10 cellular contexts compared by ENCODE assay signal in the genomic region with DNA sequence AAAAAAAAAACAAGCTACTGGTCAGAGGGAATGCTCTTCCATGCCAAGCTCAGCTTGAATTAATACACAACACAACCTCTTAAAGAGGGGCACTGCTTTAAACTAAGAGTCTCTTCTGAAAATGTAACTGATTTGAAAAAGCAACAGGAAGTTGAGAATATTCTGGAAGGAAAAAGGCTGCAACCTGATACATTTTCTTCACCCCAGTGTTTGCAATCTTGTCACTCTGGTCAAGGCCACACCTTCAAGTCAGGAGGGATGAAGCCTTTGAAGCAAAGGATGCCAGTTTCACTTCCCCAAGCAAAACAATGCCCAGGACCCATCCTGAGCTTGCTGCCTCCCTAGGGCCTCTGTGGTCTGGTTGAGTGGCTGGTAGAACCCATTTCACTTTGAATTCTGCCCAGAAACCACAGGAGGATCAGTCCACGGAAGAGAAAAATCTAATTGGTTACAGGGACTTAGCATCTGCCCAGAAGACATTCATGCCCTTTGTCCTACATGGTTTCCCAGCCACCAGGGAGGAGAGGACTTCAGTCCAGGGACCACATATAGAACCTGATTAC.
A peak's percentile ranks its signal among the peaks of the same experiment; 100 is the strongest.
DNase-seq lines count a peak whose midpoint lies in the region; ATAC-seq, FAIRE-seq and TF ChIP-seq lines count a peak whose summit lies in the region.
"Had no signal": no experiment of that assay in that cellular context is flagged by ENCODE, and none has a peak within 500 bp of the region (broad histone marks: within the 10 kb centered on the region; RNA-seq: fewer than 3 reads in every experiment).

No MANE protein-coding gene starts in this region.

- no peak for TF ChIP-seq RAD21 in GM12878 (IDR thresholded peaks at IDR 0.05; ENCODE audit: insufficient read depth, low read depth, low read length)

- in situ Hi-C loops in GM12878 (cut with MboI) = loop anchor here (10.0 kb wide), 1 partner anchor 386 kb away; a partner anchor contains a TSS

- no peaks in the 10 kb centered on the region for H3K27me3 ChIP-seq in GM12878 (replicated peaks in 1 of 2; ENCODE audit: control insufficient read depth in 2 of 2, insufficient read depth in 2 of 2, low read length in 1 of 2)

- TF ChIP-seq EP300 in GM12878 (IDR thresholded peaks at IDR 0.05; ENCODE audit: borderline replicate concordance in 1 of 2, control insufficient read depth in 1 of 2, low read depth in 2 of 2, low read length in 2 of 2) = peak in 1 of 2 experiments; percentile 69; a peak in 1 of 4 replicates

- 0 out of 2 replicates have a peak overlapping the region, but pooled peaks have one; percentile 9 for H3K4me2 ChIP-seq in GM12878 (ENCODE audit: control insufficient read depth, insufficient read depth)

- H3K4me3 ChIP-seq in GM12878 = no peak overlapping the region

- POLR2A ChIA-PET in GM12878 (lab: Charles Lee) = interaction anchor here (0.7 to 8.7 kb wide), 15 partner anchors 9 to 802 kb away, joined by 3 to 143 read pairs (median 5); a partner anchor contains a TSS

- TF ChIP-seq POLR2A in GM12878 (IDR thresholded peaks at IDR 0.05; ENCODE audit: low read depth, low read length) = no peak

- no TSS peak for BruUV-seq in GM12878 (replicated peaks; lab: Mats Ljungman, UMichigan)

- FAIRE-seq in GM12878 (lab: Jason Lieb, UNC) = no peak

- no peaks in the 10 kb centered on the region for H4K20me1 ChIP-seq in GM12878 (ENCODE audit: control insufficient read depth, insufficient read depth)

- intact Hi-C loops in GM12878 (cut with micrococcal nuclease; ENCODE audit: unreplicated experiment) = no loop called here

- RAD21 ChIA-PET in GM12878 (lab: Charles Lee; ENCODE audit: unreplicated experiment) = interaction anchor here (0.7 to 15.8 kb wide), 12 partner anchors 10 to 390 kb away, joined by 3 to 361 read pairs (median 10); a partner anchor contains a TSS

- H3K9me3 ChIP-seq in GM12878 (replicated peaks; ENCODE audit: control insufficient read depth, insufficient read depth, low read length) = no peaks in the 10 kb centered on the region; the same call in 2 of the 3 replicates

- H3K79me2 ChIP-seq in GM12878 (ENCODE audit: control insufficient read depth, insufficient read depth, low read length) = no peaks in the 10 kb centered on the region

- no peak for TF ChIP-seq CTCF in GM12878 (IDR thresholded peaks at IDR 0.05 in 2 of 3, conservative IDR thresholded peaks at IDR 0.05 in 1 of 3; ENCODE audit: control insufficient read depth in 2 of 3, extremely low read depth in 1 of 3, insufficient read depth in 1 of 3, low read depth in 3 of 3, low read length in 3 of 3)

- SMC1A ChIA-PET in GM12878 (lab: Charles Lee; ENCODE audit: uncharacterized antibody, unreplicated experiment) = interaction anchor here (0.9 to 16.7 kb wide), 25 partner anchors 8 to 506 kb away, joined by 3 to 291 read pairs (median 5); a partner anchor contains a TSS

- no peaks in the 10 kb centered on the region for H3K36me3 ChIP-seq in GM12878 (ENCODE audit: control insufficient read depth in 2 of 2, insufficient read depth in 2 of 2, low read length in 1 of 2)

- ATAC-seq in GM21423 (IDR thresholded peaks at IDR 0.05; ENCODE audit: unreplicated experiment) (peak; percentile 84), HG03521 (IDR thresholded peaks at IDR 0.05; ENCODE audit: unreplicated experiment) (peak; percentile 39), GM12878 (peak; percentile 80)

- H3K4me1 ChIP-seq in GM12878 (ENCODE audit: control insufficient read depth, insufficient read depth, low read length) = peaks cover 15% of the 10 kb centered on the region

- H2AFZ ChIP-seq in GM12878 (ENCODE audit: control insufficient read depth, low read depth, low read length) = no peak overlapping the region

- 8% methylated on average over 1 of the region's 1 CpG for WGBS in GM12878 (ENCODE audit: insufficient coverage, insufficient replicate concordance, low lambda C conversion rate, missing lambda C conversion rate)

- CTCF ChIA-PET in GM12878 (lab: Yijun Ruan, JAX) = interaction anchor here (1.0 to 10.1 kb wide), 5 partner anchors 28 to 477 kb away, joined by 3 to 111 read pairs (median 23); no protein-coding TSS in a partner anchor

- H3K27ac ChIP-seq in GM12878 (ENCODE audit: control insufficient read depth, insufficient read depth) = no peak overlapping the region
- H3K27ac ChIP-seq: VCaP had no signal

- H3K9ac ChIP-seq in GM12878 (ENCODE audit: control insufficient read depth, insufficient read depth, low read length) = no peak overlapping the region

- DNase-seq in AG08396 (ENCODE audit: low spot score) (peak; percentile 26), GM12878 (ENCODE audit: low read depth, low spot score) (peak; percentile 92), superior temporal gyrus (ENCODE audit: extremely low spot score) (no peak), middle frontal gyrus (ENCODE audit: extremely low spot score, low spot score) (no peak), amygdala (lab: John Stamatoyannopoulos, UW) (no peak)
- DNase-seq in activated CD8-positive, alpha-beta memory T cell treated with anti-CD3 and anti-CD28 coated beads, Interleukin-2, amount 50 U/mL, for 48 hours = no peak
- DNase-seq: CD8-positive, alpha-beta memory T cell had no signal

TF ChIP-seq in GM12878, 131 proteins besides CTCF, POLR2A, EP300 and RAD21 (continues in another document):
- TF ChIP-seq NBN (IDR thresholded peaks at IDR 0.05) (peak; percentile 80), POU2F2 (IDR thresholded peaks at IDR 0.05; ENCODE audit: borderline replicate concordance, low read depth, low read length) (0 out of 3 replicates have a peak, but pooled peaks have one; percentile 41), NR2C1 (IDR thresholded peaks at IDR 0.05) (no peak), IKZF2 (IDR thresholded peaks at IDR 0.05) (peak; percentile 98), SP1 (IDR thresholded peaks at IDR 0.05; ENCODE audit: low read depth, low read length) (peak; percentile 31), MXI1 (IDR thresholded peaks at IDR 0.05; ENCODE audit: low read depth, low read length) (no peak), CBX5 (IDR thresholded peaks at IDR 0.05; ENCODE audit: low read depth) (no peak)
- TF ChIP-seq, protein P1, sequence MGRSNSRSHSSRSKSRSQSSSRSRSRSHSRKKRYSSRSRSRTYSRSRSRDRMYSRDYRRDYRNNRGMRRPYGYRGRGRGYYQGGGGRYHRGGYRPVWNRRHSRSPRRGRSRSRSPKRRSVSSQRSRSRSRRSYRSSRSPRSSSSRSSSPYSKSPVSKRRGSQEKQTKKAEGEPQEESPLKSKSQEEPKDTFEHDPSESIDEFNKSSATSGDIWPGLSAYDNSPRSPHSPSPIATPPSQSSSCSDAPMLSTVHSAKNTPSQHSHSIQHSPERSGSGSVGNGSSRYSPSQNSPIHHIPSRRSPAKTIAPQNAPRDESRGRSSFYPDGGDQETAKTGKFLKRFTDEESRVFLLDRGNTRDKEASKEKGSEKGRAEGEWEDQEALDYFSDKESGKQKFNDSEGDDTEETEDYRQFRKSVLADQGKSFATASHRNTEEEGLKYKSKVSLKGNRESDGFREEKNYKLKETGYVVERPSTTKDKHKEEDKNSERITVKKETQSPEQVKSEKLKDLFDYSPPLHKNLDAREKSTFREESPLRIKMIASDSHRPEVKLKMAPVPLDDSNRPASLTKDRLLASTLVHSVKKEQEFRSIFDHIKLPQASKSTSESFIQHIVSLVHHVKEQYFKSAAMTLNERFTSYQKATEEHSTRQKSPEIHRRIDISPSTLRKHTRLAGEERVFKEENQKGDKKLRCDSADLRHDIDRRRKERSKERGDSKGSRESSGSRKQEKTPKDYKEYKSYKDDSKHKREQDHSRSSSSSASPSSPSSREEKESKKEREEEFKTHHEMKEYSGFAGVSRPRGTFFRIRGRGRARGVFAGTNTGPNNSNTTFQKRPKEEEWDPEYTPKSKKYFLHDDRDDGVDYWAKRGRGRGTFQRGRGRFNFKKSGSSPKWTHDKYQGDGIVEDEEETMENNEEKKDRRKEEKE (IDR thresholded peaks at IDR 0.05) = no peak
- TF ChIP-seq, protein P2, sequence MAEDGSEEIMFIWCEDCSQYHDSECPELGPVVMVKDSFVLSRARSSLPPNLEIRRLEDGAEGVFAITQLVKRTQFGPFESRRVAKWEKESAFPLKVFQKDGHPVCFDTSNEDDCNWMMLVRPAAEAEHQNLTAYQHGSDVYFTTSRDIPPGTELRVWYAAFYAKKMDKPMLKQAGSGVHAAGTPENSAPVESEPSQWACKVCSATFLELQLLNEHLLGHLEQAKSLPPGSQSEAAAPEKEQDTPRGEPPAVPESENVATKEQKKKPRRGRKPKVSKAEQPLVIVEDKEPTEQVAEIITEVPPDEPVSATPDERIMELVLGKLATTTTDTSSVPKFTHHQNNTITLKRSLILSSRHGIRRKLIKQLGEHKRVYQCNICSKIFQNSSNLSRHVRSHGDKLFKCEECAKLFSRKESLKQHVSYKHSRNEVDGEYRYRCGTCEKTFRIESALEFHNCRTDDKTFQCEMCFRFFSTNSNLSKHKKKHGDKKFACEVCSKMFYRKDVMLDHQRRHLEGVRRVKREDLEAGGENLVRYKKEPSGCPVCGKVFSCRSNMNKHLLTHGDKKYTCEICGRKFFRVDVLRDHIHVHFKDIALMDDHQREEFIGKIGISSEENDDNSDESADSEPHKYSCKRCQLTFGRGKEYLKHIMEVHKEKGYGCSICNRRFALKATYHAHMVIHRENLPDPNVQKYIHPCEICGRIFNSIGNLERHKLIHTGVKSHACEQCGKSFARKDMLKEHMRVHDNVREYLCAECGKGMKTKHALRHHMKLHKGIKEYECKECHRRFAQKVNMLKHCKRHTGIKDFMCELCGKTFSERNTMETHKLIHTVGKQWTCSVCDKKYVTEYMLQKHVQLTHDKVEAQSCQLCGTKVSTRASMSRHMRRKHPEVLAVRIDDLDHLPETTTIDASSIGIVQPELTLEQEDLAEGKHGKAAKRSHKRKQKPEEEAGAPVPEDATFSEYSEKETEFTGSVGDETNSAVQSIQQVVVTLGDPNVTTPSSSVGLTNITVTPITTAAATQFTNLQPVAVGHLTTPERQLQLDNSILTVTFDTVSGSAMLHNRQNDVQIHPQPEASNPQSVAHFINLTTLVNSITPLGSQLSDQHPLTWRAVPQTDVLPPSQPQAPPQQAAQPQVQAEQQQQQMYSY (CRISPR knock-in tag; IDR thresholded peaks at IDR 0.05) = no peak

Comparison
In these comparisons a context has a peak if more than half of its experiments do, and no peak if none do; other contexts are left out.
1. DNase-seq: peak in AG08396 (single experiment) and GM12878 (single experiment); none in activated CD8-positive, alpha-beta memory T cell treated with anti-CD3 and anti-CD28 coated beads, Interleukin-2, amount 50 U/mL, for 48 hours (single experiment), superior temporal gyrus (single experiment), middle frontal gyrus (single experiment) and amygdala (0 of 56).
2. Peak in every context shown above with its lines, with median percentiles within 50 percentile points of each other: ATAC-seq.